8 cellular contexts compared by ENCODE assay signal in genomic region chr2:130372833-130373807, GRCh38. TPM values are rescaled to one million over a fixed set of nuclear protein-coding genes. Genes with fewer than 3 reads are reported as not detected.
DNase-seq lines count a peak whose midpoint lies in the region; ATAC-seq and TF ChIP-seq lines count a peak whose summit lies in the region.

No MANE protein-coding gene starts in this region.

- H3K4me3 Mint-ChIP-seq in IgD-negative memory B cell (peak overlapping the region; percentile 86 to 96 (median 94)), neural crest cell (peak overlapping the region; percentile 79)

- H3K27ac Mint-ChIP-seq in IgD-negative memory B cell (peak overlapping the region; percentile 44 to 94 (median 91)), neural crest cell (ENCODE audit: unreplicated experiment) (peak overlapping the region; percentile 57)

- peak overlapping the region; percentile 66 to 94 (median 87) for H3K4me3 ChIP-seq in dorsolateral prefrontal cortex

- TF ChIP-seq CTCF in dorsolateral prefrontal cortex (IDR thresholded peaks at IDR 0.05 in 54 of 56, conservative IDR thresholded peaks at IDR 0.05 in 2 of 56; ENCODE audit: low read depth in 1 of 56, partially characterized antibody in 56 of 56) (peak in 25 of 56 donors; percentile 1 to 52 (median 16)), neural crest cell (conservative IDR thresholded peaks at IDR 0.05) (peak; percentile 22)

- no peaks in the 10 kb centered on the region for H3K27me3 ChIP-seq in dorsolateral prefrontal cortex

- peak; percentile 5 for ATAC-seq in GM18870 (IDR thresholded peaks at IDR 0.05; ENCODE audit: unreplicated experiment)
- no peak for ATAC-seq in HG03280 (IDR thresholded peaks at IDR 0.05; ENCODE audit: unreplicated experiment)
- ATAC-seq in GM21360 (IDR thresholded peaks at IDR 0.05; ENCODE audit: unreplicated experiment): no peak

- H3K36me3 Mint-ChIP-seq in IgD-negative memory B cell (peaks cover 6% of the 10 kb centered on the region), neural crest cell (ENCODE audit: low read depth) (peaks cover 4% of the 10 kb centered on the region)

- H3K27me3 Mint-ChIP-seq in IgD-negative memory B cell (peaks cover 1% of the 10 kb centered on the region), neural crest cell (ENCODE audit: low read depth) (no peaks in the 10 kb centered on the region)

- H3K9me3 Mint-ChIP-seq in IgD-negative memory B cell (no peaks in the 10 kb centered on the region), neural crest cell (no peaks in the 10 kb centered on the region)

- H3K4me1 Mint-ChIP-seq in IgD-negative memory B cell: peaks cover 58 to 74% (median 59%) of the 10 kb centered on the region in 3 donors
- peaks cover 15% of the 10 kb centered on the region for H3K4me1 Mint-ChIP-seq in neural crest cell

- peak overlapping the region in 58 of 59 donors; percentile 48 to 95 (median 85) for H3K27ac ChIP-seq in dorsolateral prefrontal cortex

- DNase-seq in dorsolateral prefrontal cortex: no peak
- DNase-seq in neural crest cell (ENCODE audit: low read depth, low spot score): no peak
- no peak for DNase-seq in anterior cingulate cortex (lab: John Stamatoyannopoulos, UW)
- no peak for DNase-seq in SKM-1 treated with dmso at 0.1 percent for 144 hours (lab: John Stamatoyannopoulos, UW; ENCODE audit: unreplicated experiment)

- intact Hi-C loops in dorsolateral prefrontal cortex (cut with DNase I): loop anchor here (1.0 to 2.0 kb wide), 3 partner anchors 18 to 36 kb away; partner anchors contain the start of gene IMP4 (in 1 of the 2)

RNA-seq across cellular contexts. Expression of gene PTPN18, which starts 17.3 kb away (rescaled TPM):
- polyA plus RNA-seq in IgD-negative memory B cell: 124 TPM
- 10 to 100 TPM; 25.5 to 68.8 (median 49.6) TPM for total RNA-seq in dorsolateral prefrontal cortex
- 30.4 and 31.3 TPM in 2 replicates for total RNA-seq in neural crest cell

RNA-seq across cellular contexts. Expression of gene IMP4, which starts 30.4 kb away (rescaled TPM):
- polyA plus RNA-seq in IgD-negative memory B cell: 102 TPM
- total RNA-seq in dorsolateral prefrontal cortex: 10 to 100 TPM; 46.3 to 91.5 (median 67.1) TPM
- 62.1 and 69.1 TPM in 2 replicates for total RNA-seq in neural crest cell
